ENCODE assay signal across 2 cellular contexts in the genomic region with DNA sequence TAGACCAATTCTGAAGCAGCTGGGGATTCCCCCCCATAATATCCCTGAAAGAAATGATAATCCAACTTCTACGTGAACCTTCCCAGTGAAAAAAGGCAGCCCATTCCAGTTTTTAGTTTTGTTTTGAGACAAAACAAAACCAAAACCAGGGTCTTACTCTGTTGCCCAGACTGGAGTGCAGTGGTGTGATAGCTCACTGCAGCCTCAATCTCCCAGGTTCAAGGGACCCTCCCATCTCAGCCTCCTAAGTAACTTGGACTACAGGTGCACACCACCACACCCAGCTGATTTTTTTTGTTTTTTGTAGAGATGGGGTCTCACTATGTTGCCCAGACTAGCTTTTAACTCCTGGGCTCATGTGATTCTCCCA.
A peak's percentile ranks its signal among the peaks of the same experiment; 100 is the strongest.
TF ChIP-seq lines count a peak whose summit lies in the region.

No MANE protein-coding gene starts in this region.

TF ChIP-seq in HCT116, 20 proteins besides CTCF, POLR2A, EP300 and RAD21:
- TF ChIP-seq SIN3A (IDR thresholded peaks at IDR 0.05; ENCODE audit: low read depth) (no peak), ZFX (IDR thresholded peaks at IDR 0.05) (no peak), CBX3 (IDR thresholded peaks at IDR 0.05; ENCODE audit: low read depth) (no peak), EGR1 (IDR thresholded peaks at IDR 0.05; ENCODE audit: low read depth) (no peak), TCF7L2 (IDR thresholded peaks at IDR 0.05; ENCODE audit: borderline replicate concordance, extremely low read depth, insufficient read depth, insufficient read length) (no peak), ELF1 (IDR thresholded peaks at IDR 0.05; ENCODE audit: borderline replicate concordance, low read depth) (no peak), CEBPB (IDR thresholded peaks at IDR 0.05; ENCODE audit: low read depth) (no peak), EZH2phosphoT487 (IDR thresholded peaks at IDR 0.05; ENCODE audit: borderline replicate concordance) (no peak), ZNF274 (IDR thresholded peaks at IDR 0.05; ENCODE audit: low read depth, low read length) (no peak), EZH2 (IDR thresholded peaks at IDR 0.05) (no peak), JUND (IDR thresholded peaks at IDR 0.05) (no peak), SRF (IDR thresholded peaks at IDR 0.05; ENCODE audit: low read depth) (no peak)
- TF ChIP-seq, protein P1, sequence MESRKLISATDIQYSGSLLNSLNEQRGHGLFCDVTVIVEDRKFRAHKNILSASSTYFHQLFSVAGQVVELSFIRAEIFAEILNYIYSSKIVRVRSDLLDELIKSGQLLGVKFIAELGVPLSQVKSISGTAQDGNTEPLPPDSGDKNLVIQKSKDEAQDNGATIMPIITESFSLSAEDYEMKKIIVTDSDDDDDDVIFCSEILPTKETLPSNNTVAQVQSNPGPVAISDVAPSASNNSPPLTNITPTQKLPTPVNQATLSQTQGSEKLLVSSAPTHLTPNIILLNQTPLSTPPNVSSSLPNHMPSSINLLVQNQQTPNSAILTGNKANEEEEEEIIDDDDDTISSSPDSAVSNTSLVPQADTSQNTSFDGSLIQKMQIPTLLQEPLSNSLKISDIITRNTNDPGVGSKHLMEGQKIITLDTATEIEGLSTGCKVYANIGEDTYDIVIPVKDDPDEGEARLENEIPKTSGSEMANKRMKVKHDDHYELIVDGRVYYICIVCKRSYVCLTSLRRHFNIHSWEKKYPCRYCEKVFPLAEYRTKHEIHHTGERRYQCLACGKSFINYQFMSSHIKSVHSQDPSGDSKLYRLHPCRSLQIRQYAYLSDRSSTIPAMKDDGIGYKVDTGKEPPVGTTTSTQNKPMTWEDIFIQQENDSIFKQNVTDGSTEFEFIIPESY (IDR thresholded peaks at IDR 0.05; ENCODE audit: extremely low read depth, insufficient replicate concordance, low read length), result no peak
- TF ChIP-seq, protein P2, sequence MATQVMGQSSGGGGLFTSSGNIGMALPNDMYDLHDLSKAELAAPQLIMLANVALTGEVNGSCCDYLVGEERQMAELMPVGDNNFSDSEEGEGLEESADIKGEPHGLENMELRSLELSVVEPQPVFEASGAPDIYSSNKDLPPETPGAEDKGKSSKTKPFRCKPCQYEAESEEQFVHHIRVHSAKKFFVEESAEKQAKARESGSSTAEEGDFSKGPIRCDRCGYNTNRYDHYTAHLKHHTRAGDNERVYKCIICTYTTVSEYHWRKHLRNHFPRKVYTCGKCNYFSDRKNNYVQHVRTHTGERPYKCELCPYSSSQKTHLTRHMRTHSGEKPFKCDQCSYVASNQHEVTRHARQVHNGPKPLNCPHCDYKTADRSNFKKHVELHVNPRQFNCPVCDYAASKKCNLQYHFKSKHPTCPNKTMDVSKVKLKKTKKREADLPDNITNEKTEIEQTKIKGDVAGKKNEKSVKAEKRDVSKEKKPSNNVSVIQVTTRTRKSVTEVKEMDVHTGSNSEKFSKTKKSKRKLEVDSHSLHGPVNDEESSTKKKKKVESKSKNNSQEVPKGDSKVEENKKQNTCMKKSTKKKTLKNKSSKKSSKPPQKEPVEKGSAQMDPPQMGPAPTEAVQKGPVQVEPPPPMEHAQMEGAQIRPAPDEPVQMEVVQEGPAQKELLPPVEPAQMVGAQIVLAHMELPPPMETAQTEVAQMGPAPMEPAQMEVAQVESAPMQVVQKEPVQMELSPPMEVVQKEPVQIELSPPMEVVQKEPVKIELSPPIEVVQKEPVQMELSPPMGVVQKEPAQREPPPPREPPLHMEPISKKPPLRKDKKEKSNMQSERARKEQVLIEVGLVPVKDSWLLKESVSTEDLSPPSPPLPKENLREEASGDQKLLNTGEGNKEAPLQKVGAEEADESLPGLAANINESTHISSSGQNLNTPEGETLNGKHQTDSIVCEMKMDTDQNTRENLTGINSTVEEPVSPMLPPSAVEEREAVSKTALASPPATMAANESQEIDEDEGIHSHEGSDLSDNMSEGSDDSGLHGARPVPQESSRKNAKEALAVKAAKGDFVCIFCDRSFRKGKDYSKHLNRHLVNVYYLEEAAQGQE (IDR thresholded peaks at IDR 0.05; ENCODE audit: low read depth), result no peak

TF ChIP-seq in GM12878, 131 proteins besides CTCF, POLR2A, EP300 and RAD21:
- TF ChIP-seq MEF2A (IDR thresholded peaks at IDR 0.05; ENCODE audit: insufficient read depth, low read depth, low read length) (no peak), RELA (IDR thresholded peaks at IDR 0.05; ENCODE audit: borderline replicate concordance, partially characterized antibody) (no peak), RAD51 (IDR thresholded peaks at IDR 0.05) (no peak), RBBP5 (conservative IDR thresholded peaks at IDR 0.05) (no peak), NFYA (IDR thresholded peaks at IDR 0.05; ENCODE audit: borderline replicate concordance, low read depth, low read length) (no peak), CBX3 (IDR thresholded peaks at IDR 0.05; ENCODE audit: borderline replicate concordance, low read depth) (no peak), TBL1XR1 (IDR thresholded peaks at IDR 0.05; ENCODE audit: low read depth, low read length) (no peak), WRNIP1 (IDR thresholded peaks at IDR 0.05; ENCODE audit: borderline replicate concordance, low read depth, low read length) (no peak), TCF12 (IDR thresholded peaks at IDR 0.05; ENCODE audit: low read depth, low read length) (no peak), SRF (IDR thresholded peaks at IDR 0.05; ENCODE audit: low read depth in 2 of 2, low read length in 2 of 2) (no peak), ZNF207 (IDR thresholded peaks at IDR 0.05; ENCODE audit: borderline replicate concordance) (no peak), POU2F2 (IDR thresholded peaks at IDR 0.05; ENCODE audit: borderline replicate concordance, low read depth, low read length) (no peak), CREB1 (IDR thresholded peaks at IDR 0.05; ENCODE audit: low read depth) (no peak), PML (IDR thresholded peaks at IDR 0.05; ENCODE audit: low read length) (no peak), SUPT20H (IDR thresholded peaks at IDR 0.05; ENCODE audit: borderline replicate concordance, control insufficient read depth, low read depth, low read length) (no peak), IKZF2 (IDR thresholded peaks at IDR 0.05) (peak; percentile 13 to 34; a peak in 1 of 4 replicates), JUND (IDR thresholded peaks at IDR 0.05; ENCODE audit: low read depth, low read length) (no peak), ZNF622 (IDR thresholded peaks at IDR 0.05) (no peak), ZNF24 (IDR thresholded peaks at IDR 0.05) (no peak), IKZF1 (conservative IDR thresholded peaks at IDR 0.05) (0 out of 2 replicates have a peak, but pooled peaks have one; percentile 23), PAX5 (IDR thresholded peaks at IDR 0.05; ENCODE audit: borderline replicate concordance, low read depth, low read length) (no peak), RUNX3 (IDR thresholded peaks at IDR 0.05; ENCODE audit: low read length) (0 out of 2 replicates have a peak, but pooled peaks have one; percentile 10), DPF2 (IDR thresholded peaks at IDR 0.05) (0 out of 2 replicates have a peak, but pooled peaks have one; percentile 21), CBX5 (IDR thresholded peaks at IDR 0.05; ENCODE audit: low read depth) (no peak)
- TF ChIP-seq, protein P3, sequence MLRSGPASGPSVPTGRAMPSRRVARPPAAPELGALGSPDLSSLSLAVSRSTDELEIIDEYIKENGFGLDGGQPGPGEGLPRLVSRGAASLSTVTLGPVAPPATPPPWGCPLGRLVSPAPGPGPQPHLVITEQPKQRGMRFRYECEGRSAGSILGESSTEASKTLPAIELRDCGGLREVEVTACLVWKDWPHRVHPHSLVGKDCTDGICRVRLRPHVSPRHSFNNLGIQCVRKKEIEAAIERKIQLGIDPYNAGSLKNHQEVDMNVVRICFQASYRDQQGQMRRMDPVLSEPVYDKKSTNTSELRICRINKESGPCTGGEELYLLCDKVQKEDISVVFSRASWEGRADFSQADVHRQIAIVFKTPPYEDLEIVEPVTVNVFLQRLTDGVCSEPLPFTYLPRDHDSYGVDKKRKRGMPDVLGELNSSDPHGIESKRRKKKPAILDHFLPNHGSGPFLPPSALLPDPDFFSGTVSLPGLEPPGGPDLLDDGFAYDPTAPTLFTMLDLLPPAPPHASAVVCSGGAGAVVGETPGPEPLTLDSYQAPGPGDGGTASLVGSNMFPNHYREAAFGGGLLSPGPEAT (IDR thresholded peaks at IDR 0.05; ENCODE audit: low read depth), result no peak
- TF ChIP-seq, protein P4, sequence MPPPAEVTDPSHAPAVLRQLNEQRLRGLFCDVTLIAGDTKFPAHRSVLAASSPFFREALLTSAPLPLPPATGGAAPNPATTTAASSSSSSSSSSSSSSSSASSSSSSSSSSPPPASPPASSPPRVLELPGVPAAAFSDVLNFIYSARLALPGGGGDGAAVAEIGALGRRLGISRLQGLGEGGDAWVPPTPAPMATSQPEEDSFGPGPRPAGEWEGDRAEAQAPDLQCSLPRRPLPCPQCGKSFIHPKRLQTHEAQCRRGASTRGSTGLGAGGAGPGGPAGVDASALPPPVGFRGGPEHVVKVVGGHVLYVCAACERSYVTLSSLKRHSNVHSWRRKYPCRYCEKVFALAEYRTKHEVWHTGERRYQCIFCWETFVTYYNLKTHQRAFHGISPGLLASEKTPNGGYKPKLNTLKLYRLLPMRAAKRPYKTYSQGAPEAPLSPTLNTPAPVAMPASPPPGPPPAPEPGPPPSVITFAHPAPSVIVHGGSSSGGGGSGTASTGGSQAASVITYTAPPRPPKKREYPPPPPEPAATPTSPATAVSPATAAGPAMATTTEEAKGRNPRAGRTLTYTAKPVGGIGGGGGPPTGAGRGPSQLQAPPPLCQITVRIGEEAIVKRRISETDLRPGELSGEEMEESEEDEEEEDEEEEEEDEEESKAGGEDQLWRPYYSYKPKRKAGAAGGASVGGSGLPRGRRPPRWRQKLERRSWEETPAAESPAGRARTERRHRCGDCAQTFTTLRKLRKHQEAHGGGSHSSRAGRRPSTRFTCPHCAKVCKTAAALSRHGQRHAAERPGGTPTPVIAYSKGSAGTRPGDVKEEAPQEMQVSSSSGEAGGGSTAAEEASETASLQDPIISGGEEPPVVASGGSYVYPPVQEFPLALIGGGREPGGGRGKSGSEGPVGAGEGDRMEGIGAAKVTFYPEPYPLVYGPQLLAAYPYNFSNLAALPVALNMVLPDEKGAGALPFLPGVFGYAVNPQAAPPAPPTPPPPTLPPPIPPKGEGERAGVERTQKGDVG (CRISPR knock-in tag; IDR thresholded peaks at IDR 0.05), result no peak
- TF ChIP-seq, protein P5, sequence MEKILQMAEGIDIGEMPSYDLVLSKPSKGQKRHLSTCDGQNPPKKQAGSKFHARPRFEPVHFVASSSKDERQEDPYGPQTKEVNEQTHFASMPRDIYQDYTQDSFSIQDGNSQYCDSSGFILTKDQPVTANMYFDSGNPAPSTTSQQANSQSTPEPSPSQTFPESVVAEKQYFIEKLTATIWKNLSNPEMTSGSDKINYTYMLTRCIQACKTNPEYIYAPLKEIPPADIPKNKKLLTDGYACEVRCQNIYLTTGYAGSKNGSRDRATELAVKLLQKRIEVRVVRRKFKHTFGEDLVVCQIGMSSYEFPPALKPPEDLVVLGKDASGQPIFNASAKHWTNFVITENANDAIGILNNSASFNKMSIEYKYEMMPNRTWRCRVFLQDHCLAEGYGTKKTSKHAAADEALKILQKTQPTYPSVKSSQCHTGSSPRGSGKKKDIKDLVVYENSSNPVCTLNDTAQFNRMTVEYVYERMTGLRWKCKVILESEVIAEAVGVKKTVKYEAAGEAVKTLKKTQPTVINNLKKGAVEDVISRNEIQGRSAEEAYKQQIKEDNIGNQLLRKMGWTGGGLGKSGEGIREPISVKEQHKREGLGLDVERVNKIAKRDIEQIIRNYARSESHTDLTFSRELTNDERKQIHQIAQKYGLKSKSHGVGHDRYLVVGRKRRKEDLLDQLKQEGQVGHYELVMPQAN (conservative IDR thresholded peaks at IDR 0.05), result no peak
- TF ChIP-seq, protein P6, sequence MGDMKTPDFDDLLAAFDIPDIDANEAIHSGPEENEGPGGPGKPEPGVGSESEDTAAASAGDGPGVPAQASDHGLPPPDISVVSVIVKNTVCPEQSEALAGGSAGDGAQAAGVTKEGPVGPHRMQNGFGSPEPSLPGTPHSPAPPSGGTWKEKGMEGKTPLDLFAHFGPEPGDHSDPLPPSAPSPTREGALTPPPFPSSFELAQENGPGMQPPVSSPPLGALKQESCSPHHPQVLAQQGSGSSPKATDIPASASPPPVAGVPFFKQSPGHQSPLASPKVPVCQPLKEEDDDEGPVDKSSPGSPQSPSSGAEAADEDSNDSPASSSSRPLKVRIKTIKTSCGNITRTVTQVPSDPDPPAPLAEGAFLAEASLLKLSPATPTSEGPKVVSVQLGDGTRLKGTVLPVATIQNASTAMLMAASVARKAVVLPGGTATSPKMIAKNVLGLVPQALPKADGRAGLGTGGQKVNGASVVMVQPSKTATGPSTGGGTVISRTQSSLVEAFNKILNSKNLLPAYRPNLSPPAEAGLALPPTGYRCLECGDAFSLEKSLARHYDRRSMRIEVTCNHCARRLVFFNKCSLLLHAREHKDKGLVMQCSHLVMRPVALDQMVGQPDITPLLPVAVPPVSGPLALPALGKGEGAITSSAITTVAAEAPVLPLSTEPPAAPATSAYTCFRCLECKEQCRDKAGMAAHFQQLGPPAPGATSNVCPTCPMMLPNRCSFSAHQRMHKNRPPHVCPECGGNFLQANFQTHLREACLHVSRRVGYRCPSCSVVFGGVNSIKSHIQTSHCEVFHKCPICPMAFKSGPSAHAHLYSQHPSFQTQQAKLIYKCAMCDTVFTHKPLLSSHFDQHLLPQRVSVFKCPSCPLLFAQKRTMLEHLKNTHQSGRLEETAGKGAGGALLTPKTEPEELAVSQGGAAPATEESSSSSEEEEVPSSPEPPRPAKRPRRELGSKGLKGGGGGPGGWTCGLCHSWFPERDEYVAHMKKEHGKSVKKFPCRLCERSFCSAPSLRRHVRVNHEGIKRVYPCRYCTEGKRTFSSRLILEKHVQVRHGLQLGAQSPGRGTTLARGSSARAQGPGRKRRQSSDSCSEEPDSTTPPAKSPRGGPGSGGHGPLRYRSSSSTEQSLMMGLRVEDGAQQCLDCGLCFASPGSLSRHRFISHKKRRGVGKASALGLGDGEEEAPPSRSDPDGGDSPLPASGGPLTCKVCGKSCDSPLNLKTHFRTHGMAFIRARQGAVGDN (IDR thresholded peaks at IDR 0.05), result no peak
- TF ChIP-seq, protein P7, sequence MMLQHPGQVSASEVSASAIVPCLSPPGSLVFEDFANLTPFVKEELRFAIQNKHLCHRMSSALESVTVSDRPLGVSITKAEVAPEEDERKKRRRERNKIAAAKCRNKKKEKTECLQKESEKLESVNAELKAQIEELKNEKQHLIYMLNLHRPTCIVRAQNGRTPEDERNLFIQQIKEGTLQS (IDR thresholded peaks at IDR 0.05; ENCODE audit: borderline replicate concordance, extremely low read depth, low read depth, low read length), result no peak
- TF ChIP-seq, protein P8, sequence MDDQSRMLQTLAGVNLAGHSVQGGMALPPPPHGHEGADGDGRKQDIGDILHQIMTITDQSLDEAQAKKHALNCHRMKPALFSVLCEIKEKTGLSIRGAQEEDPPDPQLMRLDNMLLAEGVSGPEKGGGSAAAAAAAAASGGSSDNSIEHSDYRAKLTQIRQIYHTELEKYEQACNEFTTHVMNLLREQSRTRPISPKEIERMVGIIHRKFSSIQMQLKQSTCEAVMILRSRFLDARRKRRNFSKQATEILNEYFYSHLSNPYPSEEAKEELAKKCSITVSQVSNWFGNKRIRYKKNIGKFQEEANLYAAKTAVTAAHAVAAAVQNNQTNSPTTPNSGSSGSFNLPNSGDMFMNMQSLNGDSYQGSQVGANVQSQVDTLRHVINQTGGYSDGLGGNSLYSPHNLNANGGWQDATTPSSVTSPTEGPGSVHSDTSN (IDR thresholded peaks at IDR 0.05; ENCODE audit: insufficient replicate concordance, low read depth, low read length), result no peak
